In the genomic region with DNA sequence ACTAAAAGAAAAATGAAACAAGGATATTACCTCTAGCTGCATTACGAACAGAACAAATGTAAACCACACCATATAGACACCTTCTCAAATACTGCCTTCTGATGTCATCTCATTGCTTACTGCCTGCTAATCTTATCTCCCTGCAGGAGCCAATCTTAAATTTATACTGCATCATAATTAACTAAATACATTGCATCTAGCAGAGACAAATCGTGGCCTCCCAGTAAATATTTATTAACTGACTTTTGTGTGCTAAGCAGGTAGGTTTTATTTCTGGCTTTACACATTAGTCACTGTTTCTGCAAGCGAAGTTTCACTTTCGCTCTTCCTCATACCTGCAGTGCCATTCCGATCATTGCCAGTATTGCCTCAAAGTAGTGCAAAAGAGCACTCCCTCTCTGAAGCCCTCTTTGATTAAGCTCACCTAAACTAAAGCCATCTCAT, we compare ENCODE assay signal across 8 cellular contexts.
DNase-seq lines count a peak whose midpoint lies in the region; ATAC-seq and TF ChIP-seq lines count a peak whose summit lies in the region.

No MANE protein-coding gene starts in this region.

- no peaks in the 10 kb centered on the region for H3K9me3 ChIP-seq in SJCRH30 (replicated peaks)

- peak; percentile 15 to 23 for DNase-seq in activated CD4-positive, alpha-beta T cell treated with anti-CD3 and anti-CD28 coated beads, Interleukin-2, amount 50 U/mL, for 4 hours
- DNase-seq in naive B cell (peak; percentile 29), SJCRH30 (no peak), coronary artery (ENCODE audit: low spot score) (no peak), HCEC 1CT (no peak)

- H3K4me3 Mint-ChIP-seq in naive B cell: peak overlapping the region; percentile 68 to 91 (median 82)

- H3K27me3 ChIP-seq in ACC112 (ENCODE audit: insufficient read depth, low read length) (no peaks in the 10 kb centered on the region), SJCRH30 (no peaks in the 10 kb centered on the region)

- H3K27me3 Mint-ChIP-seq in naive B cell: no peaks in the 10 kb centered on the region

- no peaks in the 10 kb centered on the region for H3K9me3 Mint-ChIP-seq in naive B cell

- no peaks in the 10 kb centered on the region for H3K36me3 Mint-ChIP-seq in naive B cell

- peaks cover 42% of the 10 kb centered on the region for H3K79me2 ChIP-seq in ACC112 (ENCODE audit: control insufficient read depth, insufficient read depth, low read length, unreplicated experiment)

- H3K27ac ChIP-seq in ACC112 (ENCODE audit: low read depth, low read length) (no peak overlapping the region), SJCRH30 (no peak overlapping the region), coronary artery (no peak overlapping the region)

- no peak overlapping the region for H2AFZ ChIP-seq in ACC112 (ENCODE audit: low read length, unreplicated experiment)

- peaks cover 10 to 20% (median 12%) of the 10 kb centered on the region in 3 donors for H3K4me1 Mint-ChIP-seq in naive B cell

- peak overlapping the region in 1 of 6 donors; percentile 68 for H3K27ac Mint-ChIP-seq in naive B cell

- peaks cover 39% of the 10 kb centered on the region for H3K4me1 ChIP-seq in ACC112 (ENCODE audit: control insufficient read depth, insufficient read depth, low read length, unreplicated experiment)
- H3K4me1 ChIP-seq in SJCRH30: peaks cover 3% of the 10 kb centered on the region; the same call in 1 of the 2 replicates

- H3K36me3 ChIP-seq in ACC112 (ENCODE audit: insufficient read depth, low read length) (0 out of 2 replicates have a peak, but pooled peaks cover 3% of the 10 kb centered on the region), SJCRH30 (peaks cover 64% of the 10 kb centered on the region)

- no peak for TF ChIP-seq CTCF in coronary artery (IDR thresholded peaks at IDR 0.05)

- peak; percentile 90 for ATAC-seq in GM18909 (IDR thresholded peaks at IDR 0.05; ENCODE audit: poor library complexity, unreplicated experiment)
- ATAC-seq in HG03066 (IDR thresholded peaks at IDR 0.05; ENCODE audit: low read depth, unreplicated experiment): peak; percentile 94
- peak; percentile 74 to 88 for ATAC-seq in naive B cell (ENCODE audit: low read depth in 2 of 2)

- H3K4me3 ChIP-seq in ACC112 (ENCODE audit: low read depth, low read length) (peak overlapping the region; percentile 23; the same call in 1 of the 2 replicates), SJCRH30 (no peak overlapping the region), coronary artery (no peak overlapping the region)

Comparison
In these comparisons a context has a peak if more than half of its experiments do, and no peak if none do; other contexts are left out.
1. DNase-seq: peak in activated CD4-positive, alpha-beta T cell treated with anti-CD3 and anti-CD28 coated beads, Interleukin-2, amount 50 U/mL, for 4 hours (2 of 2) and naive B cell (single experiment); none in SJCRH30 (0 of 2), coronary artery (single experiment) and HCEC 1CT (single experiment).
2. Peak in every context shown above with its lines, with median percentiles within 50 percentile points of each other: ATAC-seq.